Comparison of ENCODE assay signal across 2 cellular contexts in the genomic region with DNA sequence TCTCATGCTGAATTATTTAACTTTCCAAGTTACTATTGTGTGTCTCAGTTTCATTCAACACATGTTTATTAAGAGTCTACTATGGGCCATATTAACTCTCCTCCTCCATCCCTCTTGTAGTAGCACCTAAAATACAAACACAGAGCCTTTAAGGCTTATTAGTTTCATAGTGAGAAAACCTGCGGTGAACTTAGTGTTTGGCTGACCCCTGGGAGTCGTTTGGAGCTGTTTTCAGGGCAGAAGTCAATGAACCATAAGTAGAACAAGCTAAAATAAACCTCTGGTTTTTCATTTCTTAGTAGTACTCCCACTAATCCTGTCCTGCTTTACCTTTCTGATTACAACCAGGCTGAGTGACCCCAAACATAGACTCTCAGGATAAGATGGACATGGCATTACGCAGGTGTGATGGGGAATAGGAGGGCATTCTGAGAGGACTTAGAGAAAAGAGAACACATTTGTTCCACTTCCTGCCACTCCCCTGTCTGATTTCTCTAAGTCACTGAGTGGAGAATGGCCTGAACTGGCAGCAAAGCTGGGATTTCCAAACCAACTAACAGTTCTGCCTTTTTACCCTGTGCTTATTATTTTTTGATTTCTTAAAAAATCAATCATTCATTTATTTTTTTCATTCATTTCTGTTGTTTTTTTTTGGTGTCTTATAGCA.
TF ChIP-seq lines count a peak whose summit lies in the region.

No MANE protein-coding gene starts in this region.

TF ChIP-seq in liver, 16 proteins besides CTCF, POLR2A, EP300 and RAD21:
- TF ChIP-seq HNF4G (IDR thresholded peaks at IDR 0.05) (no peak), HNF4A (conservative IDR thresholded peaks at IDR 0.05) (peak; percentile 33 to 47), JUND (IDR thresholded peaks at IDR 0.05) (no peak), NR2F2 (IDR thresholded peaks at IDR 0.05) (peak; percentile 76), SP1 (IDR thresholded peaks at IDR 0.05) (peak; percentile 27), RXRA (IDR thresholded peaks at IDR 0.05) (peak; percentile 88 to 95)
- TF ChIP-seq, protein P1, sequence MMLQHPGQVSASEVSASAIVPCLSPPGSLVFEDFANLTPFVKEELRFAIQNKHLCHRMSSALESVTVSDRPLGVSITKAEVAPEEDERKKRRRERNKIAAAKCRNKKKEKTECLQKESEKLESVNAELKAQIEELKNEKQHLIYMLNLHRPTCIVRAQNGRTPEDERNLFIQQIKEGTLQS (IDR thresholded peaks at IDR 0.05): no peak
- TF ChIP-seq, protein P2, sequence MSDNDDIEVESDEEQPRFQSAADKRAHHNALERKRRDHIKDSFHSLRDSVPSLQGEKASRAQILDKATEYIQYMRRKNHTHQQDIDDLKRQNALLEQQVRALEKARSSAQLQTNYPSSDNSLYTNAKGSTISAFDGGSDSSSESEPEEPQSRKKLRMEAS (IDR thresholded peaks at IDR 0.05): no peak
TF ChIP-seq in liver: peak in this region for 4.

TF ChIP-seq in HepG2, 621 proteins besides CTCF, POLR2A, EP300 and RAD21:
- TF ChIP-seq, protein P3, sequence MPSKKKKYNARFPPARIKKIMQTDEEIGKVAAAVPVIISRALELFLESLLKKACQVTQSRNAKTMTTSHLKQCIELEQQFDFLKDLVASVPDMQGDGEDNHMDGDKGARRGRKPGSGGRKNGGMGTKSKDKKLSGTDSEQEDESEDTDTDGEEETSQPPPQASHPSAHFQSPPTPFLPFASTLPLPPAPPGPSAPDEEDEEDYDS (CRISPR knock-in tag; IDR thresholded peaks at IDR 0.05): no peak
- TF ChIP-seq ZC3H13 (CRISPR knock-in tag; IDR thresholded peaks at IDR 0.05) (no peak), ZNF883 (CRISPR knock-in tag; IDR thresholded peaks at IDR 0.05; ENCODE audit: not compliant biosample characterization) (no peak)
- TF ChIP-seq, protein P4, sequence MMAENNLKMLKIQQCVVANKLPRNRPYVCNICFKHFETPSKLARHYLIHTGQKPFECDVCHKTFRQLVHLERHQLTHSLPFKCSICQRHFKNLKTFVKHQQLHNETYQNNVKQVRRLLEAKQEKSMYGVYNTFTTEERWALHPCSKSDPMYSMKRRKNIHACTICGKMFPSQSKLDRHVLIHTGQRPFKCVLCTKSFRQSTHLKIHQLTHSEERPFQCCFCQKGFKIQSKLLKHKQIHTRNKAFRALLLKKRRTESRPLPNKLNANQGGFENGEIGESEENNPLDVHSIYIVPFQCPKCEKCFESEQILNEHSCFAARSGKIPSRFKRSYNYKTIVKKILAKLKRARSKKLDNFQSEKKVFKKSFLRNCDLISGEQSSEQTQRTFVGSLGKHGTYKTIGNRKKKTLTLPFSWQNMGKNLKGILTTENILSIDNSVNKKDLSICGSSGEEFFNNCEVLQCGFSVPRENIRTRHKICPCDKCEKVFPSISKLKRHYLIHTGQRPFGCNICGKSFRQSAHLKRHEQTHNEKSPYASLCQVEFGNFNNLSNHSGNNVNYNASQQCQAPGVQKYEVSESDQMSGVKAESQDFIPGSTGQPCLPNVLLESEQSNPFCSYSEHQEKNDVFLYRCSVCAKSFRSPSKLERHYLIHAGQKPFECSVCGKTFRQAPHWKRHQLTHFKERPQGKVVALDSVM (CRISPR knock-in tag; IDR thresholded peaks at IDR 0.05): no peak
